8 cellular contexts compared by ENCODE assay signal in genomic region chr9:92669890-92670708, GRCh38. TPM values are rescaled to one million over a fixed set of nuclear protein-coding genes. Genes with fewer than 3 reads are reported as not detected.
A peak's percentile ranks its signal among the peaks of the same experiment; 100 is the strongest.
DNase-seq lines count a peak whose midpoint lies in the region; ATAC-seq, FAIRE-seq and TF ChIP-seq lines count a peak whose summit lies in the region.

TSS of gene IPPK (minus strand) at chr9:92670131. CDS start at chr9:92669988, 143 bp downstream.

- H3K27me3 Mint-ChIP-seq in activated B cell treated with CpG ODN at 0.5 μM for 24 hours, result no peaks in the 10 kb centered on the region

- H3K4me3 Mint-ChIP-seq in activated B cell treated with CpG ODN at 0.5 μM for 24 hours, result peak within 1 kb of the TSS; percentile 96

- POLR2A ChIA-PET in activated B cell treated with CpG ODN at 0.5 μM for 24 hours (lab: Charles Lee), result interaction anchor here (0.8 to 1.9 kb wide), 9 partner anchors 59 to 897 kb away, joined by 3 to 24 read pairs (median 5); partner anchors contain the start of genes BICD2, CARD19, CENPP and FAM120AOS

- H3K27ac ChIP-seq in small intestine (ENCODE audit: low read depth in 1 of 2, low read length in 1 of 2), result peak within 1 kb of the TSS; percentile 35 to 94

- ATAC-seq in GM19023 (IDR thresholded peaks at IDR 0.05; ENCODE audit: unreplicated experiment) (peak; percentile 91), HG03196 (IDR thresholded peaks at IDR 0.05; ENCODE audit: unreplicated experiment) (peak; percentile 92), activated B cell treated with CpG ODN at 0.5 μM for 24 hours (ENCODE audit: low read depth) (peak; percentile 93)

- intact Hi-C loops in activated B cell treated with CpG ODN at 0.5 μM for 24 hours (cut with micrococcal nuclease), result loop anchor here (1.0 to 5.0 kb wide), 7 partner anchors 32 to 555 kb away; partner anchors contain the start of genes CENPP, IARS1, NOL8 and SPTLC1

- peak within 1 kb of the TSS; percentile 87 for H3K4me3 ChIP-seq in AG09309 (ENCODE audit: control insufficient read depth, low read depth, low read length)
- H3K4me3 ChIP-seq in cardiac fibroblast (replicated peaks in 1 of 2; ENCODE audit: low read depth in 2 of 2, low read length in 2 of 2), result peak within 1 kb of the TSS; percentile 93 to 95
- peak within 1 kb of the TSS; percentile 73 to 87 for H3K4me3 ChIP-seq in small intestine (ENCODE audit: low read depth in 1 of 2, low read length in 2 of 2)

- no peak for FAIRE-seq in small intestine (lab: Jason Lieb, UNC)

- peaks cover 0 to 3% of the 10 kb centered on the region in 2 donors for H3K4me1 ChIP-seq in small intestine (ENCODE audit: control insufficient read depth in 2 of 2, insufficient read depth in 1 of 2, low read depth in 1 of 2, low read length in 1 of 2)

- TF ChIP-seq CTCF in AG09309 (IDR thresholded peaks at IDR 0.05; ENCODE audit: control insufficient read depth, insufficient read depth, low read depth, low read length, missing control alignments) (no peak), activated B cell treated with CpG ODN at 0.5 μM for 24 hours (IDR thresholded peaks at IDR 0.05) (no peak), cardiac fibroblast (IDR thresholded peaks at IDR 0.05; ENCODE audit: low read depth, low read length) (no peak)

- CTCF ChIA-PET in activated B cell treated with CpG ODN at 0.5 μM for 24 hours (lab: Charles Lee), result interaction anchor here (0.9 to 2.2 kb wide), 5 partner anchors 35 to 121 kb away, joined by 3 to 8 read pairs (median 4); no protein-coding TSS in a partner anchor

- DNase-seq in AG09309 (ENCODE audit: low read depth) (peak; percentile 90), NCI-H226 (peak; percentile 99), activated B cell treated with CpG ODN at 0.5 μM for 24 hours (peak; percentile 94), cardiac fibroblast (ENCODE audit: low read depth in 2 of 2) (peak; percentile 99), iPS-NIHi11 (ENCODE audit: low spot score) (peak; percentile 100), small intestine (peak; percentile 98)

- no peaks in the 10 kb centered on the region for H3K9me3 Mint-ChIP-seq in activated B cell treated with CpG ODN at 0.5 μM for 24 hours

- H3K36me3 ChIP-seq in small intestine (ENCODE audit: control insufficient read depth in 2 of 2, insufficient read depth in 2 of 2, low read length in 2 of 2), result no peaks in the 10 kb centered on the region

- H3K4me1 Mint-ChIP-seq in activated B cell treated with CpG ODN at 0.5 μM for 24 hours, result peaks cover 25% of the 10 kb centered on the region

- 0 to 1% (median 0%) methylated on average over 64 to 75 of the region's 75 CpGs for WGBS in small intestine, 3 donors

- no peaks in the 10 kb centered on the region for H3K9me3 ChIP-seq in small intestine (ENCODE audit: control insufficient read depth, low read depth)

- H3K36me3 Mint-ChIP-seq in activated B cell treated with CpG ODN at 0.5 μM for 24 hours (ENCODE audit: low read depth), result peaks cover 11% of the 10 kb centered on the region

- no peaks in the 10 kb centered on the region for H3K27me3 ChIP-seq in small intestine (ENCODE audit: control insufficient read depth in 2 of 2, insufficient read depth in 2 of 2, low read length in 2 of 2)

- H3K27ac Mint-ChIP-seq in activated B cell treated with CpG ODN at 0.5 μM for 24 hours, result peak within 1 kb of the TSS; percentile 94

RNA-seq across cellular contexts. Expression of gene IPPK, which starts in this region (rescaled TPM):
- 9.7 and 9.8 TPM in 2 replicates for total RNA-seq in activated B cell treated with CpG ODN at 0.5 μM for 24 hours
- polyA plus RNA-seq in small intestine, result 1 to 10 TPM; 3.0 to 5.4 (median 4.0) TPM

Comparison
In these comparisons a context has a peak if more than half of its experiments do, and no peak if none do; other contexts are left out.
1. Peak in every context shown above with its lines: DNase-seq, ATAC-seq, H3K4me3 ChIP-seq and H3K27ac ChIP-seq.